Comparison of ENCODE assay signal across 1 cellular context in the genomic region with DNA sequence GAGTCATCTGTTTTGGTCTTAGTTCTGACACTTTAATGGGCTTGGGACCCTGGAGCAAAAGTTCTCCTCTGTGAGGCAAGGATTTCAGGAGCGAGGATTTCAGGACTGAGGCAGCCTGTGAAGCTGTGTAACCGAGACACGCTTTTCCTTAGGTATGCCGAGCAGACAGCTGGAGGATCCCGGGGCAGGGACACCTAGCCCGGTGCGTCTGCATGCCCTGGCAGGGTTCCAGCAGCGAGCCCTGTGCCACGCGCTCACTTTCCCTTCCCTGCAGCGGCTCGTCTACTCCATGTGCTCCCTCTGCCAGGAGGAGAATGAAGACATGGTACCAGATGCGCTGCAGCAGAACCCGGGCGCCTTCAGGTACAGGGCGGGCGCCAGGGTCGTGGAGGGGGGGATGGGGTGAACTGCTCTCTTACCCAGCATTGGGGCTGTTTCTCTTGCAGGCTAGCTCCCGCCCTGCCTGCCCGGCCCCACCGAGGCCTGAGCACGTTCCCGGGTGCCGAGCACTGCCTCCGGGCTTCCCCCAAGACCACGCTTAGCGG. TPM values are rescaled to one million over a fixed set of nuclear protein-coding genes. Genes with fewer than 3 reads are reported as not detected.
"Had no signal": no experiment of that assay in that cellular context is flagged by ENCODE, and none has a peak within 500 bp of the region (broad histone marks: within the 10 kb centered on the region; RNA-seq: fewer than 3 reads in every experiment).

No MANE protein-coding gene starts in this region.

RNA-seq across cellular contexts. Expression of a gene that starts 20.5 kb away (rescaled TPM):
- total RNA-seq: kidney epithelial cell had no signal
